In the genomic region with DNA sequence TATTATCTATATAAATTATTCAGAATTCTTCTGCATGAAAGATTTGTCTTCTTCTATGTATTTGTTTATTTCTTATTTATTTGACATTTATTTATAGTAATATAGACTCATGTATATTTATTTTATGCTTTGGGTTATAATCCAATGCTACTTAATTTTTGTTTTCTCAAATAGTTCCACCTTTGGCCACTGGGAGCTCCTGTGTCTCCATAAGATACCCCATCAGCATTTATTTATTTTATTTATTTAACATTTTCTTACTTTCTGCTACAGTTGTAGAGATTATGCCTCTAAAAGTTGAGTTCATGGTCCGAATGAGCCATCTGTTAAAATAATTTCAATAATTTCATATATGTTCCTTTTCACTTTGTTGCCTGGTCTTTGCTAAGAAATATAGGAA, we compare ENCODE assay signal across 13 cellular contexts.
DNase-seq lines count a peak whose midpoint lies in the region; ATAC-seq, FAIRE-seq and TF ChIP-seq lines count a peak whose summit lies in the region.
"Had no signal": no experiment of that assay in that cellular context is flagged by ENCODE, and none has a peak within 500 bp of the region (broad histone marks: within the 10 kb centered on the region; RNA-seq: fewer than 3 reads in every experiment).

No MANE protein-coding gene starts in this region.

- no peaks in the 10 kb centered on the region for H3K36me3 Mint-ChIP-seq in H9 (ENCODE audit: insufficient read depth in 1 of 3, low read depth in 3 of 3)
- no peaks in the 10 kb centered on the region for H3K36me3 Mint-ChIP-seq in astrocyte (ENCODE audit: low read depth, unreplicated experiment)
- H3K36me3 Mint-ChIP-seq in natural killer cell treated with Interleukin-12 subunit alpha and Interleukin-12 subunit beta and Interleukin-15 and Interleukin-18, amount 100 ng/mL, for 72 hours, result no peaks in the 10 kb centered on the region
- H3K36me3 Mint-ChIP-seq: CD4-positive, CD25-positive, alpha-beta regulatory T cell had no signal

- H4K5ac ChIP-seq in H9 (ENCODE audit: insufficient read length, low read depth, low read length), result no peak overlapping the region

- no TSS peak for BruUV-seq in A673 (replicated peaks; lab: Mats Ljungman, UMichigan)

- H3K27me3 ChIP-seq in A673 (replicated peaks; ENCODE audit: insufficient read depth, low read depth, low read length, poor library complexity), result no peaks in the 10 kb centered on the region
- H3K27me3 ChIP-seq in H9 (ENCODE audit: insufficient read depth, low read length), result no peaks in the 10 kb centered on the region
- H3K27me3 ChIP-seq in astrocyte (ENCODE audit: insufficient read depth, low read length), result no peaks in the 10 kb centered on the region

- H3K79me1 ChIP-seq in H9 (ENCODE audit: insufficient read depth, low read depth, low read length, poor library complexity, severe bottlenecking), result no peaks in the 10 kb centered on the region

- ATAC-seq in natural killer cell treated with Interleukin-12 subunit alpha and Interleukin-12 subunit beta and Interleukin-15 and Interleukin-18, amount 100 ng/mL, for 72 hours, result no peak
- ATAC-seq: mucosa of descending colon had no signal

- H3K79me2 ChIP-seq in H9 (ENCODE audit: insufficient read depth, low read length), result no peaks in the 10 kb centered on the region
- no peaks in the 10 kb centered on the region for H3K79me2 ChIP-seq in astrocyte (ENCODE audit: insufficient read depth, low read length)

- H2BK15ac ChIP-seq in H9 (ENCODE audit: low read depth, low read length), result no peak overlapping the region

- H3K27ac ChIP-seq in A673 (ENCODE audit: low read depth, low read length, poor library complexity, severe bottlenecking) (no peak overlapping the region), H9 (ENCODE audit: insufficient read length, low read depth, low read length) (no peak overlapping the region), astrocyte (ENCODE audit: low read depth, low read length) (no peak overlapping the region)

- H2AFZ ChIP-seq in H9 (ENCODE audit: low read length), result no peak overlapping the region
- no peak overlapping the region for H2AFZ ChIP-seq in astrocyte (ENCODE audit: low read depth, low read length)

- H4K20me1 ChIP-seq in H9 (ENCODE audit: control insufficient read depth, insufficient read depth, insufficient read length) (no peaks in the 10 kb centered on the region), astrocyte (ENCODE audit: insufficient read depth, low read length) (no peaks in the 10 kb centered on the region)

- H3K36me3 ChIP-seq in A673 (ENCODE audit: insufficient read depth, low read length, poor library complexity, severe bottlenecking), result no peaks in the 10 kb centered on the region
- no peaks in the 10 kb centered on the region for H3K36me3 ChIP-seq in astrocyte (ENCODE audit: insufficient read depth, low read length)

- peak; percentile 54 for TF ChIP-seq CTCF in A673 (conservative IDR thresholded peaks at IDR 0.05; ENCODE audit: low read depth, low read length)
- TF ChIP-seq CTCF in H9 (conservative IDR thresholded peaks at IDR 0.05), result peak; percentile 64
- peak; percentile 30 for TF ChIP-seq CTCF in astrocyte (IDR thresholded peaks at IDR 0.05; ENCODE audit: insufficient read depth, low read depth, low read length)

- H2BK120ac ChIP-seq in H9 (ENCODE audit: low read depth, low read length, poor library complexity, severe bottlenecking), result no peak overlapping the region

- no peak overlapping the region for H4K8ac ChIP-seq in H9 (replicated peaks; ENCODE audit: insufficient read length, low read depth, low read length)

- no peaks in the 10 kb centered on the region for H3K9me3 Mint-ChIP-seq in H9
- H3K9me3 Mint-ChIP-seq in astrocyte (ENCODE audit: unreplicated experiment), result no peaks in the 10 kb centered on the region
- H3K9me3 Mint-ChIP-seq in natural killer cell treated with Interleukin-12 subunit alpha and Interleukin-12 subunit beta and Interleukin-15 and Interleukin-18, amount 100 ng/mL, for 72 hours, result peaks cover 5% of the 10 kb centered on the region

- intact Hi-C loops in A673 (cut with micrococcal nuclease; ENCODE audit: unreplicated experiment), result no loop called here

- no peak overlapping the region for H3K4ac ChIP-seq in H9 (ENCODE audit: low read depth, low read length)

- POLR2A ChIA-PET in A673 (lab: Charles Lee; ENCODE audit: low non-redundant PET), result no interaction called here

- H2AK5ac ChIP-seq in H9 (ENCODE audit: insufficient read length, low read length), result no peak overlapping the region

- no peak for FAIRE-seq in astrocyte (lab: Jason Lieb, UNC)
- peak; percentile 51 for FAIRE-seq in islet of Langerhans (lab: Jason Lieb, UNC)

- DNase-seq in A673 (ENCODE audit: low spot score) (peak; percentile 18), H9 (no peak), astrocyte (ENCODE audit: low read depth) (no peak), mesenteric fat pad (ENCODE audit: low spot score) (no peak)
- no peak for DNase-seq in natural killer cell treated with Interleukin-12 subunit alpha and Interleukin-12 subunit beta and Interleukin-15 and Interleukin-18, amount 100 ng/mL, for 72 hours (ENCODE audit: low spot score)
- no peak for DNase-seq in activated CD4-positive, alpha-beta T cell treated with anti-CD3 and anti-CD28 coated beads, Interleukin-2, amount 50 U/mL, for 1 hour
- DNase-seq in stimulated activated CD4-positive, alpha-beta T cell treated with anti-CD3 and anti-CD28 coated beads, Interleukin-4, amount 100 ng/mL, for 1 hour, result no peak
- DNase-seq: activated CD4-positive, CD25-positive, alpha-beta regulatory T cell; CD4-positive, CD25-positive, alpha-beta regulatory T cell; central memory CD4-positive, alpha-beta T cell; mucosa of descending colon; NCI-H1694 treated with DMSO at 0.1 percent for 48 hours had no signal

- H3K18ac ChIP-seq in H9 (ENCODE audit: insufficient read length, low read depth, low read length), result no peak overlapping the region

- H3K27ac Mint-ChIP-seq in H9 (no peak overlapping the region), astrocyte (ENCODE audit: unreplicated experiment) (no peak overlapping the region)
- H3K27ac Mint-ChIP-seq in natural killer cell treated with Interleukin-12 subunit alpha and Interleukin-12 subunit beta and Interleukin-15 and Interleukin-18, amount 100 ng/mL, for 72 hours, result no peak overlapping the region
- H3K27ac Mint-ChIP-seq: CD4-positive, CD25-positive, alpha-beta regulatory T cell had no signal

- no peak overlapping the region for H3T11ph ChIP-seq in H9 (ENCODE audit: low read length)

- no CpG with 5 or more reads among the region's 1 CpG for WGBS in H9 (ENCODE audit: extremely low coverage, insufficient read length, low lambda C conversion rate)

- no peaks in the 10 kb centered on the region for H3K4me1 ChIP-seq in A673 (ENCODE audit: insufficient read depth, low read length, poor library complexity, severe bottlenecking)
- no peaks in the 10 kb centered on the region for H3K4me1 ChIP-seq in H9 (ENCODE audit: insufficient read depth, low read length)
- H3K4me1 ChIP-seq in astrocyte (ENCODE audit: insufficient read depth, low read length), result no peaks in the 10 kb centered on the region

- H3K4me3 Mint-ChIP-seq in H9, result no peak overlapping the region
- H3K4me3 Mint-ChIP-seq in astrocyte (ENCODE audit: unreplicated experiment), result no peak overlapping the region
- H3K4me3 Mint-ChIP-seq in natural killer cell treated with Interleukin-12 subunit alpha and Interleukin-12 subunit beta and Interleukin-15 and Interleukin-18, amount 100 ng/mL, for 72 hours, result no peak overlapping the region
- H3K4me3 Mint-ChIP-seq: CD4-positive, CD25-positive, alpha-beta regulatory T cell had no signal

- no peak overlapping the region for H3K23ac ChIP-seq in H9 (ENCODE audit: insufficient read length, low read depth, low read length)

- H3K4me2 ChIP-seq in H9 (ENCODE audit: insufficient read depth, insufficient read length, low read length), result no peak overlapping the region
- no peak overlapping the region for H3K4me2 ChIP-seq in astrocyte (ENCODE audit: low read length)

- H2BK5ac ChIP-seq in H9 (ENCODE audit: insufficient read length, low read length), result no peak overlapping the region

- H4K91ac ChIP-seq in H9 (ENCODE audit: insufficient read length, low read depth, low read length), result no peak overlapping the region

- H3K4me3 ChIP-seq in A673 (ENCODE audit: low read depth, low read length, poor library complexity, severe bottlenecking) (no peak overlapping the region), astrocyte (ENCODE audit: insufficient read depth, low read depth, low read length) (no peak overlapping the region)
- H3K4me3 ChIP-seq: mucosa of descending colon had no signal

- H3K9me3 ChIP-seq in A673 (ENCODE audit: low read depth, low read length, poor library complexity, severe bottlenecking), result no peaks in the 10 kb centered on the region
- no peaks in the 10 kb centered on the region for H3K9me3 ChIP-seq in H9 (ENCODE audit: control insufficient read depth, low read depth, low read length)
- H3K9me3 ChIP-seq in astrocyte (ENCODE audit: insufficient read depth, low read depth, low read length), result no peaks in the 10 kb centered on the region
- H3K9me3 ChIP-seq: mucosa of descending colon had no signal

- H3K14ac ChIP-seq in H9 (ENCODE audit: insufficient read depth, low read length), result no peak overlapping the region

- peaks cover 4 to 6% of the 10 kb centered on the region in 2 experiments; a peak in 3 of 4 replicates for H3K4me1 Mint-ChIP-seq in H9
- peaks cover 5% of the 10 kb centered on the region for H3K4me1 Mint-ChIP-seq in astrocyte (ENCODE audit: low read depth, unreplicated experiment)
- no peaks in the 10 kb centered on the region for H3K4me1 Mint-ChIP-seq in natural killer cell treated with Interleukin-12 subunit alpha and Interleukin-12 subunit beta and Interleukin-15 and Interleukin-18, amount 100 ng/mL, for 72 hours (ENCODE audit: low read depth in 2 of 2)
- H3K4me1 Mint-ChIP-seq: CD4-positive, CD25-positive, alpha-beta regulatory T cell had no signal

- no peak overlapping the region for H2BK20ac ChIP-seq in H9 (ENCODE audit: low read depth, low read length, poor library complexity, severe bottlenecking)

- CTCF ChIA-PET in A673 (lab: Charles Lee), result no interaction called here

- no peak overlapping the region for H3K56ac ChIP-seq in H9 (ENCODE audit: insufficient read length, low read depth, low read length)

- H2BK12ac ChIP-seq in H9 (ENCODE audit: insufficient read length, low read depth, low read length), result no peak overlapping the region

- H3K27me3 Mint-ChIP-seq in H9 (ENCODE audit: low read depth) (no peaks in the 10 kb centered on the region), astrocyte (ENCODE audit: low read depth, unreplicated experiment) (no peaks in the 10 kb centered on the region)
- H3K27me3 Mint-ChIP-seq in natural killer cell treated with Interleukin-12 subunit alpha and Interleukin-12 subunit beta and Interleukin-15 and Interleukin-18, amount 100 ng/mL, for 72 hours, result no peaks in the 10 kb centered on the region
- H3K27me3 Mint-ChIP-seq: CD4-positive, CD25-positive, alpha-beta regulatory T cell had no signal

- H3K9ac ChIP-seq in H9 (ENCODE audit: extremely low read depth, insufficient read length, low read length), result no peak overlapping the region
- no peak overlapping the region for H3K9ac ChIP-seq in astrocyte (ENCODE audit: low read length)

- no peaks in the 10 kb centered on the region for H3K23me2 ChIP-seq in H9 (ENCODE audit: insufficient read length, low read depth, low read length, poor library complexity, severe bottlenecking)
